ENCODE assay signal across 19 cellular contexts in the genomic region with DNA sequence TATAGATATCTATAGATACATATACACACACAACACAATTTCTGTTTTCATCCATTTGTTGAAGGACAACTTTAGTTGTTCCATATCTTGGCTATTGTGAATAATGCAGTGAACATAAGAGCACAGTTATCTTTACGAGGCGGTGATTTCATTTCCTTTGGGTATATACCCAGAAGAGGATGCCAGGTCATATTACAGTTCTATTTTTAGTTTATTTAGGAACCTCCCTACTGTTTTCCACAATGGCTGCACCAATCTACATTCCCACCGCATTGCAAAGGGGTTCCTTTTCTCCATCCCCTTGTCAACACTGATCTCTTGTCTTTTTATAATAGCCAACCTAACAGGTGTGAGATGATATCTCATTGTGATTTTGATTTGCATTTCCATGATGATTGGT.
DNase-seq lines count a peak whose midpoint lies in the region; FAIRE-seq and TF ChIP-seq lines count a peak whose summit lies in the region.
"Had no signal": no experiment of that assay in that cellular context is flagged by ENCODE, and none has a peak within 500 bp of the region (broad histone marks: within the 10 kb centered on the region; RNA-seq: fewer than 3 reads in every experiment).

No MANE protein-coding gene starts in this region.

- no peaks in the 10 kb centered on the region for H3K36me3 ChIP-seq in Peyer's patch
- H3K36me3 ChIP-seq: BLaER1, lower lobe of right lung had no signal

- no peaks in the 10 kb centered on the region for H3K27me3 ChIP-seq in Peyer's patch
- H3K27me3 ChIP-seq: BLaER1 had no signal

- no peak for TF ChIP-seq POLR2A in Peyer's patch (IDR thresholded peaks at IDR 0.05)

- no peak overlapping the region for H3K4me3 ChIP-seq in Peyer's patch
- H3K4me3 ChIP-seq: BLaER1, lower lobe of right lung had no signal

- DNase-seq in EL (peak; percentile 43), HTR-8/SVneo (ENCODE audit: insufficient read length, low spot score) (no peak), RKO (ENCODE audit: low spot score) (peak; percentile 27), iris pigment epithelial cell (ENCODE audit: low read depth) (peak; percentile 59), Peyer's patch (no peak), NCI-H1092 (lab: John Stamatoyannopoulos, UW) (no peak), anterior cingulate cortex (lab: John Stamatoyannopoulos, UW) (no peak)
- DNase-seq: activated CD4-positive, alpha-beta memory T cell treated with anti-CD3 and anti-CD28 coated beads, Interleukin-2, amount 10 ng/mL, durations not matched to agents 7 days and 5 days; activated naive CD8-positive, alpha-beta T cell treated with anti-CD3 and anti-CD28 coated beads, Interleukin-2, amount 50 U/mL, for 24 hours; central memory CD4-positive, alpha-beta T cell; DND-41; effector memory CD8-positive, alpha-beta T cell; lower lobe of right lung; MV-4-11; naive thymus-derived CD8-positive, alpha-beta T cell; NCI-H510A; stimulated activated CD4-positive, alpha-beta T cell treated with anti-CD3 and anti-CD28 coated beads, Interleukin-1b, Interleukin-23, amount 100 ng/mL, for 48 hours; substantia nigra had no signal

- peak; percentile 31 for FAIRE-seq in HTR-8/SVneo (lab: Jason Lieb, UNC)

- no peaks in the 10 kb centered on the region for H3K9me3 ChIP-seq in Peyer's patch
- H3K9me3 ChIP-seq: BLaER1, lower lobe of right lung had no signal

- TF ChIP-seq CTCF in Peyer's patch (IDR thresholded peaks at IDR 0.05): no peak

- peaks cover 0 to 21% (median 2%) of the 10 kb centered on the region in 4 donors for H3K4me1 ChIP-seq in Peyer's patch
- H3K4me1 ChIP-seq: BLaER1, lower lobe of right lung had no signal

- H3K27ac ChIP-seq in Peyer's patch: no peak overlapping the region
- H3K27ac ChIP-seq: BLaER1, lower lobe of right lung had no signal

Comparison
In these comparisons a context has a peak if more than half of its experiments do, and no peak if none do; other contexts are left out.
1. DNase-seq: peak in EL (single experiment), RKO (single experiment) and iris pigment epithelial cell (single experiment); none in HTR-8/SVneo (single experiment), Peyer's patch (0 of 3), NCI-H1092 (single experiment) and anterior cingulate cortex (0 of 58).